Comparison of ENCODE assay signal across 1 cellular context in the genomic region with DNA sequence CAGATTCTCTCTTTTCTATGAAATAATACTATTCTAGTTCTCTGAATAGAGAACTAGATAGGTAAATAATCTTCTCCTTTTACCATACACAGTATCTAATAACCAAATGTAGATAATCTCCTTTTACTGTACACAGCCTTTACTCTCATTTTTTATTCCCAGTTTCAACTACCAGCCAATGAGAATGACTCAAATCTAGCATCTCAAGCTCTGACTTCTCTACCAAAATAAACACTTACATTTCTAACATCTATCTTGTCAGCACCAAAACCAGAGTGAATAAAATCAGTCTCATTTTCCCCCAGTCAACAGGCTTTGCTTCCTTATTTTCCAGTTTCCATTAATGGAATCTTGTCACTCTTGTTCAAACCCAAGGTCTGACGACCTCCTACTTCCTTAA.
TF ChIP-seq lines count a peak whose summit lies in the region.

No MANE protein-coding gene starts in this region.

TF ChIP-seq in IMR-90, 13 proteins besides CTCF, POLR2A, EP300 and RAD21:
- no peak for TF ChIP-seq RFX5 (IDR thresholded peaks at IDR 0.05; ENCODE audit: low read depth, low read length)
- TF ChIP-seq FOS (IDR thresholded peaks at IDR 0.05; ENCODE audit: low read depth, low read length): no peak
- TF ChIP-seq NFE2L2 (IDR thresholded peaks at IDR 0.05; ENCODE audit: low read depth, low read length): no peak
- TF ChIP-seq MAZ (IDR thresholded peaks at IDR 0.05; ENCODE audit: borderline replicate concordance, low read depth, low read length): no peak
- no peak for TF ChIP-seq MAFK (IDR thresholded peaks at IDR 0.05; ENCODE audit: low read depth, low read length)
- TF ChIP-seq, protein P1, sequence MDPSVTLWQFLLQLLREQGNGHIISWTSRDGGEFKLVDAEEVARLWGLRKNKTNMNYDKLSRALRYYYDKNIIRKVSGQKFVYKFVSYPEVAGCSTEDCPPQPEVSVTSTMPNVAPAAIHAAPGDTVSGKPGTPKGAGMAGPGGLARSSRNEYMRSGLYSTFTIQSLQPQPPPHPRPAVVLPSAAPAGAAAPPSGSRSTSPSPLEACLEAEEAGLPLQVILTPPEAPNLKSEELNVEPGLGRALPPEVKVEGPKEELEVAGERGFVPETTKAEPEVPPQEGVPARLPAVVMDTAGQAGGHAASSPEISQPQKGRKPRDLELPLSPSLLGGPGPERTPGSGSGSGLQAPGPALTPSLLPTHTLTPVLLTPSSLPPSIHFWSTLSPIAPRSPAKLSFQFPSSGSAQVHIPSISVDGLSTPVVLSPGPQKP (IDR thresholded peaks at IDR 0.05; ENCODE audit: borderline replicate concordance, low read depth, low read length): no peak
- no peak for TF ChIP-seq MXI1 (IDR thresholded peaks at IDR 0.05; ENCODE audit: borderline replicate concordance, low read depth, low read length)
- no peak for TF ChIP-seq USF2 (IDR thresholded peaks at IDR 0.05; ENCODE audit: low read depth, low read length)
- no peak for TF ChIP-seq CEBPB (IDR thresholded peaks at IDR 0.05; ENCODE audit: low read depth, low read length)
- TF ChIP-seq BHLHE40 (IDR thresholded peaks at IDR 0.05; ENCODE audit: low read depth, low read length): no peak
